ENCODE assay signal across 1 cellular context in the genomic region with DNA sequence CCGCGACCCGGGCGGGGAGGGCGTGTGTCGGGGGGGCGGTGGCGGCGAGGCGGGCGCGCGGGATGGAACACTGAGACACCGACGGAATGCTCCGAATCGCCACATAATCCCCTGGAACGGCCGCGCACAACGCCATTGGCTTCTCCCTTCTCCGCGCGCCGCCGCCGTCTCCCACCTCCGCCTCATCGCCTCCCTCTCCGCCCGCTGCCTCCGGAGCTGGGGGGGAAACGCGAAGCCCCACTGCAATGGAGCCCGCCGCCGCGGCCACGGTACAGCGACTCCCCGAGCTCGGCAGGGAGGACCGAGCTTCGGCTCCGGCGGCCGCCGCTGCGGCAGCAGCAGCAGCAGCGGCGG.
TF ChIP-seq lines count a peak whose summit lies in the region.

TSS of gene PHLPP1 (plus strand) at position 103 of the 354 bp plus-strand sequence. CDS start at position 246, 143 bp downstream.

TF ChIP-seq in H1, 55 proteins besides CTCF, POLR2A, EP300 and RAD21 (continued from another document):
- no peak for TF ChIP-seq ATF3 (IDR thresholded peaks at IDR 0.05; ENCODE audit: insufficient read depth, low read depth, low read length)
- 0 out of 2 replicates have a peak, but pooled peaks have one; percentile 1 for TF ChIP-seq E2F6 (IDR thresholded peaks at IDR 0.05)
- no peak for TF ChIP-seq SIX5 (IDR thresholded peaks at IDR 0.05; ENCODE audit: low read depth, low read length)
- TF ChIP-seq, protein P1, sequence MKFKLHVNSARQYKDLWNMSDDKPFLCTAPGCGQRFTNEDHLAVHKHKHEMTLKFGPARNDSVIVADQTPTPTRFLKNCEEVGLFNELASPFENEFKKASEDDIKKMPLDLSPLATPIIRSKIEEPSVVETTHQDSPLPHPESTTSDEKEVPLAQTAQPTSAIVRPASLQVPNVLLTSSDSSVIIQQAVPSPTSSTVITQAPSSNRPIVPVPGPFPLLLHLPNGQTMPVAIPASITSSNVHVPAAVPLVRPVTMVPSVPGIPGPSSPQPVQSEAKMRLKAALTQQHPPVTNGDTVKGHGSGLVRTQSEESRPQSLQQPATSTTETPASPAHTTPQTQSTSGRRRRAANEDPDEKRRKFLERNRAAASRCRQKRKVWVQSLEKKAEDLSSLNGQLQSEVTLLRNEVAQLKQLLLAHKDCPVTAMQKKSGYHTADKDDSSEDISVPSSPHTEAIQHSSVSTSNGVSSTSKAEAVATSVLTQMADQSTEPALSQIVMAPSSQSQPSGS (IDR thresholded peaks at IDR 0.05; ENCODE audit: low read length), result no peak
- TF ChIP-seq TAF7 (optimal IDR thresholded peaks at IDR 0.05; ENCODE audit: borderline replicate concordance, low read depth, low read length), result peak; percentile 14
- peak; percentile 63; the same call in 1 of the 2 replicates for TF ChIP-seq TAF1 (IDR thresholded peaks at IDR 0.05; ENCODE audit: low read depth, low read length)
- TF ChIP-seq HDAC6 (IDR thresholded peaks at IDR 0.05; ENCODE audit: low read depth, low read length), result no peak
TF ChIP-seq in H1: peak in this region for 6.
